Comparison of ENCODE assay signal across 10 cellular contexts in genomic region chr16:89257757-89258465, GRCh38. TPM values are rescaled to one million over a fixed set of nuclear protein-coding genes. Genes with fewer than 3 reads are reported as not detected.
DNase-seq lines count a peak whose midpoint lies in the region; ATAC-seq, FAIRE-seq and TF ChIP-seq lines count a peak whose summit lies in the region.
"Had no signal": no experiment of that assay in that cellular context is flagged by ENCODE, and none has a peak within 500 bp of the region (broad histone marks: within the 10 kb centered on the region; RNA-seq: fewer than 3 reads in every experiment).

No MANE protein-coding gene starts in this region.

- no peak overlapping the region for H3K27ac ChIP-seq in A549
- H3K27ac ChIP-seq in astrocyte (ENCODE audit: low read depth, low read length) = no peak overlapping the region
- no peak overlapping the region for H3K27ac ChIP-seq in body of pancreas
- H3K27ac ChIP-seq in caudate nucleus (ENCODE audit: low read depth, low read length) = no peak overlapping the region

- H3K4me3 Mint-ChIP-seq in astrocyte (ENCODE audit: unreplicated experiment) (no peak overlapping the region), memory B cell (peak overlapping the region; percentile 41)

- H3K36me3 ChIP-seq in astrocyte (ENCODE audit: insufficient read depth, low read length) (no peaks in the 10 kb centered on the region), body of pancreas (replicated peaks in 1 of 2; ENCODE audit: insufficient read depth in 1 of 2, low read depth in 2 of 2) (no peaks in the 10 kb centered on the region)

- peak overlapping the region; percentile 77 for H2AFZ ChIP-seq in astrocyte (ENCODE audit: low read depth, low read length)

- TF ChIP-seq CTCF in A549 (IDR thresholded peaks at IDR 0.05) (no peak), astrocyte (IDR thresholded peaks at IDR 0.05; ENCODE audit: insufficient read depth, low read depth, low read length) (no peak), body of pancreas (IDR thresholded peaks at IDR 0.05) (no peak)

- no peak for FAIRE-seq in A549 (lab: Jason Lieb, UNC)
- no peak for FAIRE-seq in astrocyte (lab: Jason Lieb, UNC)
- FAIRE-seq: islet of Langerhans had no signal

- no peak for TF ChIP-seq EP300 in A549 (IDR thresholded peaks at IDR 0.05)

- CTCF ChIA-PET in A549 (lab: Yijun Ruan, JAX) = interaction anchor here (0.6 kb wide), 1 partner anchor 29 kb away, joined by 3 read pairs; no protein-coding TSS in a partner anchor

- ATAC-seq in A549 (peak; percentile 14 to 45; a peak in 1 of 6 replicates), memory B cell (ENCODE audit: low read depth) (no peak), body of pancreas (no peak), GM19035 (IDR thresholded peaks at IDR 0.05; ENCODE audit: unreplicated experiment) (no peak)

- H3K4me1 ChIP-seq in A549 = peaks cover 10% of the 10 kb centered on the region; the same call in 2 of the 3 replicates
- H3K4me1 ChIP-seq in astrocyte (ENCODE audit: insufficient read depth, low read length) = peaks cover 11% of the 10 kb centered on the region
- peaks cover 13% of the 10 kb centered on the region for H3K4me1 ChIP-seq in body of pancreas

- H3K4me2 ChIP-seq in A549 (no peak overlapping the region), astrocyte (ENCODE audit: low read length) (peak overlapping the region; percentile 85)

- H3K9me3 Mint-ChIP-seq in astrocyte (ENCODE audit: unreplicated experiment) (peaks cover 12% of the 10 kb centered on the region), memory B cell (peaks cover 2% of the 10 kb centered on the region)

- H3K27ac Mint-ChIP-seq in astrocyte (ENCODE audit: unreplicated experiment) = peak overlapping the region; percentile 31
- H3K27ac Mint-ChIP-seq in memory B cell = peak overlapping the region; percentile 48

- H3K27me3 Mint-ChIP-seq in astrocyte (ENCODE audit: low read depth, unreplicated experiment) = peaks cover 7% of the 10 kb centered on the region
- peaks cover 16% of the 10 kb centered on the region for H3K27me3 Mint-ChIP-seq in memory B cell

- no peaks in the 10 kb centered on the region for H3K79me2 ChIP-seq in astrocyte (ENCODE audit: insufficient read depth, low read length)

- H3K4me1 Mint-ChIP-seq in astrocyte (ENCODE audit: low read depth, unreplicated experiment) (peaks cover 7% of the 10 kb centered on the region), memory B cell (peaks cover 8% of the 10 kb centered on the region)

- no peak overlapping the region for H3K4me3 ChIP-seq in A549
- peak overlapping the region; percentile 51 for H3K4me3 ChIP-seq in astrocyte (ENCODE audit: insufficient read depth, low read depth, low read length)
- H3K4me3 ChIP-seq in body of pancreas = no peak overlapping the region

- TF ChIP-seq RAD21 in A549 (conservative IDR thresholded peaks at IDR 0.05 in 1 of 2, IDR thresholded peaks at IDR 0.05 in 1 of 2) = no peak

- H3K9ac ChIP-seq in astrocyte (ENCODE audit: low read length) = peak overlapping the region; percentile 66

- POLR2A ChIA-PET in A549 (lab: Yijun Ruan, JAX) = no interaction called here

- H3K36me3 Mint-ChIP-seq in astrocyte (ENCODE audit: low read depth, unreplicated experiment) (peaks cover 17% of the 10 kb centered on the region), memory B cell (no peaks in the 10 kb centered on the region)

- 90% methylated on average over 18 of the region's 18 CpGs for WGBS in A549 (ENCODE audit: missing lambda C conversion rate)
- WGBS in body of pancreas, 2 donors = 67 to 78% methylated on average over 18 of the region's 18 CpGs

- H3K9me3 ChIP-seq in A549 (no peaks in the 10 kb centered on the region), astrocyte (ENCODE audit: insufficient read depth, low read depth, low read length) (peaks cover 4% of the 10 kb centered on the region), body of pancreas (no peaks in the 10 kb centered on the region)

- in situ Hi-C loops in G401 (cut with HindIII; ENCODE audit: low sequenced_read_pairs) = no loop called here

- H4K20me1 ChIP-seq in astrocyte (ENCODE audit: insufficient read depth, low read length) = no peaks in the 10 kb centered on the region

- no peak for TF ChIP-seq POLR2A in A549 (IDR thresholded peaks at IDR 0.05; ENCODE audit: low read length)
- no peak for TF ChIP-seq POLR2A in body of pancreas (IDR thresholded peaks at IDR 0.05)

- H3K27me3 ChIP-seq in astrocyte (ENCODE audit: insufficient read depth, low read length) = no peaks in the 10 kb centered on the region
- no peaks in the 10 kb centered on the region for H3K27me3 ChIP-seq in body of pancreas

- DNase-seq in A549 (ENCODE audit: low read depth in 1 of 2, low spot score in 1 of 2) (no peak), G401 (ENCODE audit: low spot score) (peak; percentile 43), astrocyte (ENCODE audit: low read depth) (no peak), memory B cell (ENCODE audit: low spot score in 2 of 2) (no peak), body of pancreas (no peak), GF-D8 (lab: John Stamatoyannopoulos, UW) (no peak), caudate nucleus (lab: John Stamatoyannopoulos, UW) (no peak)
- DNase-seq: NCI-H446 had no signal

- intact Hi-C loops in body of pancreas (cut with DNase I) = no loop called here

TF ChIP-seq in A549, 52 proteins besides CTCF, POLR2A, EP300 and RAD21:
- no peak for TF ChIP-seq RCOR1 (IDR thresholded peaks at IDR 0.05; ENCODE audit: low read depth, low read length)
- no peak for TF ChIP-seq NPAS2 (CRISPR knock-in tag; IDR thresholded peaks at IDR 0.05; ENCODE audit: borderline replicate concordance)

RNA-seq across cellular contexts. Expression of gene ZNF778, which starts 40.4 kb away (rescaled TPM):
- 9.5 and 10.5 TPM in 2 replicates for polyA plus RNA-seq in A549 (2011; rRNA removed)
- polyA plus RNA-seq in A549 (2012; cell fraction: cytosol; rRNA removed) = 3.9 and 4.5 TPM in 2 replicates
- 2.6 and 3.2 TPM in 2 replicates for polyA plus RNA-seq in A549 (2012; cell fraction: nucleus; rRNA removed)
- 5.8 to 7.0 TPM (median 7.0 TPM) in 3 replicates for polyA plus RNA-seq in A549 (2017; fragmentation: RNase III; extraction: RNeasy Plus Mini Kit Qiagen cat#74134 plus additional on column Dnase treatment)
- 11.7 and 12.7 TPM in 2 replicates for polyA minus RNA-seq in A549 (2011; rRNA and poly(A)+ RNA removed)
- 8.3 and 23.0 TPM in 2 replicates for total RNA-seq in G401 (2014; rRNA removed; shearing (Covaris generic))
- 12.2 and 15.5 TPM in 2 replicates for total RNA-seq in astrocyte
- 1 to 10 TPM; 4.9 to 5.6 TPM for total RNA-seq in body of pancreas

RNA-seq across cellular contexts. Expression of gene SLC22A31, which starts 57.6 kb away (rescaled TPM):
- 0.36 and 0.42 TPM in 2 replicates for polyA plus RNA-seq in A549 (2011; rRNA removed)
- polyA plus RNA-seq in A549 (2012; cell fraction: cytosol; rRNA removed) = 0.67 and 1.2 TPM in 2 replicates
- polyA plus RNA-seq in A549 (2012; cell fraction: nucleus; rRNA removed) = 15.1 and 16.4 TPM in 2 replicates
- polyA plus RNA-seq in A549 (2017; fragmentation: RNase III; extraction: RNeasy Plus Mini Kit Qiagen cat#74134 plus additional on column Dnase treatment) = 0.77 to 1.1 TPM (median 0.98 TPM) in 3 replicates
- polyA minus RNA-seq in A549 (2011; rRNA and poly(A)+ RNA removed) = 0.15 TPM in 1 of 2 replicates, not detected in the other
- total RNA-seq in G401 (2014; rRNA removed; shearing (Covaris generic)) = 0.55 and 1.5 TPM in 2 replicates
- 0.58 and 1.3 TPM in 2 replicates for total RNA-seq in astrocyte
- 10 to 100 TPM in 1 of 2 donors, not detected in 1; 68.2 TPM for total RNA-seq in body of pancreas

Comparison
In these comparisons a context has a peak if more than half of its experiments do, and no peak if none do; other contexts are left out.
1. ATAC-seq: peak in A549 (2 of 2); none in memory B cell (single experiment), body of pancreas (single experiment) and GM19035 (single experiment).